ENCODE assay signal across 8 cellular contexts in the genomic region with DNA sequence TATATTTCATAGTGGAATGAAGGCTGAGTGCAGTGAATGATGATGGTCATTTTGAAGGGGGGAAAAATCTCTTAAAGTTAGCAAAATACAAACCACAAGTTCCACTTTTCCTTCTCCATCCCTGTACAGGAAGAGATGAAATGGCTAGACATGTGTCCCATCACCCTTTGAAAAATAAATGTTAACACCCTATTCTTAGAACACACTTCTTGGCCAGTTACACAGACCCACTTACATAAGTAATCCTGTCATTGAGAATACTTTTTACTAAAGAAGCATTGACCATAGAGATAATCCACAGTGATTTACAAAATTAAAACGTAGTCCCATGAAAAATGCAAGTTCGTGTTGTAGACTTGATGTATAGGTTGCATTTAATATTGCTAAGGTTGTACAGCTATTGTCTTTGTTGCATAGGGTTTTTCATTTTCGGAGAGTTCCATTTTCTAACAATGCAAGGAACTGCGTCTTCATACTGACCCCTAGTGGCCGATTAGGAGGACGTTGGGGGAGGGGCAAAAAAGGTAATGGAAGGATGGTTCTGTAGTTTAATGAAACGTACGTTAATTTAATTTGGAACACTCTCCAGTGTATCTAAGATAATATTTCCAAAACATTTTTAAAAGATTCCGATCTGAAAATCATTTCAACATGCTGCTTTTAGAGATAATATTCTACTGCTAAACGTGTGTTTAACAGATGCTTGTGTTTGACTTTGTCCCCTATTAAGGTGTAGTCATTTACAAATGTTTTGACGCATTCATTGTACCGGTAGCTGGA.
DNase-seq lines count a peak whose midpoint lies in the region; ATAC-seq lines count a peak whose summit lies in the region.

No MANE protein-coding gene starts in this region.

- H3K36me3 ChIP-seq in mesendoderm (ENCODE audit: control insufficient read depth, insufficient read depth, low read length) = no peaks in the 10 kb centered on the region

- no peak overlapping the region for H4K8ac ChIP-seq in mesendoderm (ENCODE audit: low read depth, low read length)

- no peak overlapping the region for H2BK15ac ChIP-seq in mesendoderm (replicated peaks; ENCODE audit: low read depth)

- H3K9ac ChIP-seq in mesendoderm (ENCODE audit: low read length) = no peak overlapping the region

- H3K18ac ChIP-seq in mesendoderm (ENCODE audit: low read length) = no peak overlapping the region

- no peak overlapping the region for H2AK5ac ChIP-seq in mesendoderm (ENCODE audit: low read length)

- no peaks in the 10 kb centered on the region for H3K79me1 ChIP-seq in mesendoderm (ENCODE audit: low read length)

- POLR2A ChIA-PET in activated CD4-positive, alpha-beta memory T cell treated with anti-CD3 and anti-CD28 coated beads, Interleukin-2, amount 10 ng/mL, durations not matched to agents 7 days and 5 days (lab: Charles Lee) = interaction anchor here (0.6 to 1.1 kb wide), 4 partner anchors 418 to 995 kb away, joined by 3 read pairs; no protein-coding TSS in a partner anchor

- no peak overlapping the region for H3K4ac ChIP-seq in mesendoderm (ENCODE audit: low read depth, low read length)

- no peak overlapping the region for H3K4me3 Mint-ChIP-seq in activated CD4-positive, alpha-beta memory T cell treated with anti-CD3 and anti-CD28 coated beads, Interleukin-2, amount 10 ng/mL, durations not matched to agents 7 days and 5 days

- WGBS in mesendoderm (ENCODE audit: extremely low coverage, insufficient coverage, low lambda C conversion rate) = no CpG with 5 or more reads among the region's 12 CpGs

- H3K56ac ChIP-seq in mesendoderm (ENCODE audit: low read length) = no peak overlapping the region

- H3K4me3 ChIP-seq in mesendoderm (ENCODE audit: low read length) = no peak overlapping the region

- H3K27ac Mint-ChIP-seq in activated CD4-positive, alpha-beta memory T cell treated with anti-CD3 and anti-CD28 coated beads, Interleukin-2, amount 10 ng/mL, durations not matched to agents 7 days and 5 days = no peak overlapping the region

- CTCF ChIA-PET in activated CD4-positive, alpha-beta memory T cell treated with anti-CD3 and anti-CD28 coated beads, Interleukin-2, amount 10 ng/mL, durations not matched to agents 7 days and 5 days (lab: Charles Lee) = interaction anchor here (0.6 to 1.9 kb wide), 31 partner anchors 9 to 1493 kb away, joined by 3 to 13 read pairs (median 4); a partner anchor contains a TSS

- ATAC-seq in HG03045 (IDR thresholded peaks at IDR 0.05; ENCODE audit: unreplicated experiment) = peak; percentile 56
- no peak for ATAC-seq in HG02981 (IDR thresholded peaks at IDR 0.05; ENCODE audit: unreplicated experiment)

- no peaks in the 10 kb centered on the region for H3K9me3 Mint-ChIP-seq in activated CD4-positive, alpha-beta memory T cell treated with anti-CD3 and anti-CD28 coated beads, Interleukin-2, amount 10 ng/mL, durations not matched to agents 7 days and 5 days

- no peak overlapping the region for H3K23ac ChIP-seq in mesendoderm (ENCODE audit: low read length)

- no peaks in the 10 kb centered on the region for H3K27me3 ChIP-seq in mesendoderm (ENCODE audit: insufficient read depth, low read length, poor library complexity)

- H3K4me1 ChIP-seq in mesendoderm (ENCODE audit: control insufficient read depth, low read depth, low read length) = no peaks in the 10 kb centered on the region

- H3K27me3 Mint-ChIP-seq in activated CD4-positive, alpha-beta memory T cell treated with anti-CD3 and anti-CD28 coated beads, Interleukin-2, amount 10 ng/mL, durations not matched to agents 7 days and 5 days = peaks cover 9% of the 10 kb centered on the region

- H3K27ac ChIP-seq in mesendoderm (ENCODE audit: low read depth, low read length) = no peak overlapping the region

- DNase-seq in GDM1 (lab: John Stamatoyannopoulos, UW) (peak; percentile 24), NCI-H748 treated with DMSO at 0.1 percent for 48 hours (lab: John Stamatoyannopoulos, UW) (peak; percentile 75), mesendoderm (peak; percentile 52)
- peak; percentile 70 for DNase-seq in activated CD4-positive, alpha-beta memory T cell treated with anti-CD3 and anti-CD28 coated beads, Interleukin-2, amount 10 ng/mL, durations not matched to agents 7 days and 5 days
- peak; percentile 61 for DNase-seq in effector CD8-positive, alpha-beta T cell (lab: John Stamatoyannopoulos, UW)
- peak; percentile 10 to 17 for DNase-seq in stimulated activated CD8-positive, alpha-beta memory T cell treated with anti-CD3 and anti-CD28 coated beads, Interleukin-15, amount 100 ng/mL, for 48 hours (ENCODE audit: low read depth in 2 of 2)

- no peak overlapping the region for H2BK5ac ChIP-seq in mesendoderm (ENCODE audit: low read length)

- H4K5ac ChIP-seq in mesendoderm (ENCODE audit: low read length) = no peak overlapping the region

- no peak overlapping the region for H3K4me2 ChIP-seq in mesendoderm (ENCODE audit: low read length)

- no peaks in the 10 kb centered on the region for H3K79me2 ChIP-seq in mesendoderm (ENCODE audit: control insufficient read depth, insufficient read depth, low read length)

- peaks cover 20% of the 10 kb centered on the region for H3K4me1 Mint-ChIP-seq in activated CD4-positive, alpha-beta memory T cell treated with anti-CD3 and anti-CD28 coated beads, Interleukin-2, amount 10 ng/mL, durations not matched to agents 7 days and 5 days

- H2BK120ac ChIP-seq in mesendoderm (ENCODE audit: low read depth, low read length) = no peak overlapping the region

- no peaks in the 10 kb centered on the region for H3K36me3 Mint-ChIP-seq in activated CD4-positive, alpha-beta memory T cell treated with anti-CD3 and anti-CD28 coated beads, Interleukin-2, amount 10 ng/mL, durations not matched to agents 7 days and 5 days (ENCODE audit: low read depth)

Comparison
In these comparisons a context has a peak if more than half of its experiments do, and no peak if none do; other contexts are left out.
1. DNase-seq: peak in every context shown above with its lines; median percentile 75 in NCI-H748 treated with DMSO at 0.1 percent for 48 hours; 70 in activated CD4-positive, alpha-beta memory T cell treated with anti-CD3 and anti-CD28 coated beads, Interleukin-2, amount 10 ng/mL, durations not matched to agents 7 days and 5 days; 61 in effector CD8-positive, alpha-beta T cell; 52 in mesendoderm; 24 in GDM1; 14 in stimulated activated CD8-positive, alpha-beta memory T cell treated with anti-CD3 and anti-CD28 coated beads, Interleukin-15, amount 100 ng/mL, for 48 hours.